ENCODE assay signal across 20 cellular contexts in genomic region chr1:103230061-103230460, GRCh38.
"Had no signal": no experiment of that assay in that cellular context is flagged by ENCODE, and none has a peak within 500 bp of the region (broad histone marks: within the 10 kb centered on the region; RNA-seq: fewer than 3 reads in every experiment).

No MANE protein-coding gene starts in this region.

- H3K4me1 Mint-ChIP-seq: immature natural killer cell, neural progenitor cell had no signal

- H3K27ac ChIP-seq: colonic mucosa, neural progenitor cell, ovary, right atrium auricular region, sigmoid colon, skin epidermis, stomach, uterus had no signal

- H3K27me3 ChIP-seq: colonic mucosa, neural progenitor cell, ovary, right atrium auricular region, sigmoid colon, stomach, uterus had no signal

- H3K4me3 Mint-ChIP-seq: immature natural killer cell; natural killer cell treated with Interleukin-12 subunit alpha and Interleukin-12 subunit beta and Interleukin-15 and Interleukin-18, amount 100 ng/mL, for 72 hours; neural progenitor cell; type B pancreatic cell had no signal

- H3K27ac Mint-ChIP-seq: immature natural killer cell; natural killer cell treated with Interleukin-12 subunit alpha and Interleukin-12 subunit beta and Interleukin-15 and Interleukin-18, amount 100 ng/mL, for 72 hours; neural progenitor cell; type B pancreatic cell had no signal

- H3K4me3 ChIP-seq: colonic mucosa, lung, neural progenitor cell, ovary, right atrium auricular region, sigmoid colon, skin epidermis, stomach, uterus had no signal

- DNase-seq: colonic mucosa; dermis blood vessel endothelial cell; immature natural killer cell; kidney; left cardiac atrium; left ventricle myocardium superior; mesenchymal stem cell; midbrain; nucleus accumbens; ovary; sigmoid colon; stimulated activated naive CD4-positive, alpha-beta T cell; stomach; uterus had no signal

- H3K9me3 ChIP-seq: colonic mucosa, ovary, right atrium auricular region, sigmoid colon, stomach, uterus had no signal

- H3K36me3 Mint-ChIP-seq: immature natural killer cell; natural killer cell treated with Interleukin-12 subunit alpha and Interleukin-12 subunit beta and Interleukin-15 and Interleukin-18, amount 100 ng/mL, for 72 hours; neural progenitor cell; type B pancreatic cell had no signal

- H2AFZ ChIP-seq: neural progenitor cell had no signal

- H3K9ac ChIP-seq: neural progenitor cell had no signal

- H3K4me1 ChIP-seq: colonic mucosa, neural progenitor cell, right atrium auricular region, sigmoid colon, stomach, uterus had no signal

- ATAC-seq: left cardiac atrium; left ventricle myocardium superior; natural killer cell treated with Interleukin-12 subunit alpha and Interleukin-12 subunit beta and Interleukin-15 and Interleukin-18, amount 100 ng/mL, for 72 hours had no signal

- H3K4me2 ChIP-seq: neural progenitor cell had no signal

- H3K27me3 Mint-ChIP-seq: natural killer cell treated with Interleukin-12 subunit alpha and Interleukin-12 subunit beta and Interleukin-15 and Interleukin-18, amount 100 ng/mL, for 72 hours; type B pancreatic cell had no signal

- H3K9me3 Mint-ChIP-seq: neural progenitor cell, type B pancreatic cell had no signal

- H3K36me3 ChIP-seq: colonic mucosa, neural progenitor cell, ovary, right atrium auricular region, sigmoid colon, stomach, uterus had no signal
